Comparison of ENCODE assay signal across 11 cellular contexts in the genomic region with DNA sequence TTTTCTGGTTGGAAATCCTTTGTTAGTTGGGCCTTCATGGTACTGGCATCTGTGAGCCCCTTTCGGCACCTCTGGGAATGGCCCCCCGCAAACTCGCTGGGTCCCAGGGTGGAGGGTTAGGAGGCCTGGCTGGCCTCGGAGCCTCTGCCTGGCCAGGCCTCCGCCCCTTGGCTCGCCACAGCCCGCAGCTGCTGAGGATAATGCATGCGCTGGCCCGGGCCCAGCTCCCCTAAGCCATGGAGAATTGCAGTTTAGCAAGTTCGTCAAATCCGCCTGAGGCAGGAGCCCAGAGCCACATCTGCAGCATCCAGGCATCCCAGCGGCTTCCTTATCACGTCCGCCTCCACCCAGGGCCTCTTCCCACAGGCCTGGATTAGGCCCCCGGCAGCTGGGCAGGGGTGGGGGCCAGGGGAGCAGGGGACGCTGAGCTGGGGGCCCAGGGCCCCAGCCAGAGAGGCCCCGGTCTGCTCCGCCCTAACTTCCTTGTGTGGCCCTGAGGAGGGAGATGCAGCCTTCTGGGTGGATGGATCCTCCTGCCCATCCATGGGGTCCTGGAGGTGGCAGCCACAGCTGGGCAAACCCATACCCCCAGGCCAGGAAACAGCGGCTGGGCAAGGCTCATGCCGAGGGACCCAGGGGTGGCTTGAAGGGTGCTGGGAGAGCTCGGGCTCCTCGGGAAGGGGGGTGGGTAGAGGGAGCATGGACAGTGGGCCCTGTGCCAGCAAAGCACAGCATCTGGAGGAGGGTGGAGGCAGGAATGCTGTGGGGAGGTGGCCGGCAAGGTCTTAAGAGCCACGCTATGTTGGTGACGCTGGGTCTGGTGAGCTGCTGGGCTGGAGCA. TPM values are rescaled to one million over a fixed set of nuclear protein-coding genes. Genes with fewer than 3 reads are reported as not detected.
DNase-seq lines count a peak whose midpoint lies in the region; ATAC-seq, FAIRE-seq and TF ChIP-seq lines count a peak whose summit lies in the region.
"Had no signal": no experiment of that assay in that cellular context is flagged by ENCODE, and none has a peak within 500 bp of the region (broad histone marks: within the 10 kb centered on the region; RNA-seq: fewer than 3 reads in every experiment).

No MANE protein-coding gene starts in this region.

- CTCF ChIA-PET in RWPE1 (lab: Yijun Ruan, JAX), result interaction anchor here (0.5 to 1.6 kb wide), 2 partner anchors 32 to 132 kb away, joined by 3 read pairs; no protein-coding TSS in a partner anchor

- ATAC-seq in GM23338 (peak; percentile 16), HG03469 (IDR thresholded peaks at IDR 0.05; ENCODE audit: unreplicated experiment) (no peak)
- ATAC-seq: activated naive CD4-positive, alpha-beta T cell treated with anti-CD3 and anti-CD28 coated beads, Interleukin-2, amount 50 U/mL, for 72 hours; GM12878 had no signal

- H3K4me3 ChIP-seq in GM23338, result no peak overlapping the region
- H3K4me3 ChIP-seq: GM12878 had no signal

- H3F3A ChIP-seq in GM23338 (replicated peaks; ENCODE audit: low read depth), result no peaks in the 10 kb centered on the region

- H3K9me3 Mint-ChIP-seq in GM23338, result peaks cover 5% of the 10 kb centered on the region; the same call in 2 of the 3 replicates
- H3K9me3 Mint-ChIP-seq: activated naive CD4-positive, alpha-beta T cell treated with anti-CD3 and anti-CD28 coated beads, Interleukin-2, amount 50 U/mL, for 72 hours; stimulated activated naive CD8-positive, alpha-beta T cell treated with anti-CD3 and anti-CD28 coated beads, Interleukin-15, Interleukin-2, amounts not matched to agents 100 ng/mL and 50 ng/mL, for 24 hours had no signal

- H3K4me2 ChIP-seq in GM23338, result no peak overlapping the region

- no peak overlapping the region for H3K27ac Mint-ChIP-seq in GM23338
- H3K27ac Mint-ChIP-seq: activated naive CD4-positive, alpha-beta T cell treated with anti-CD3 and anti-CD28 coated beads, Interleukin-2, amount 50 U/mL, for 72 hours; stimulated activated naive CD8-positive, alpha-beta T cell treated with anti-CD3 and anti-CD28 coated beads, Interleukin-15, Interleukin-2, amounts not matched to agents 100 ng/mL and 50 ng/mL, for 24 hours had no signal

- H3K27me3 Mint-ChIP-seq in GM23338 (ENCODE audit: insufficient read depth, low read depth, poor library complexity), result peaks cover 16% of the 10 kb centered on the region

- H3K36me3 ChIP-seq in GM23338 (ENCODE audit: insufficient read depth), result no peaks in the 10 kb centered on the region

- peaks cover 18% of the 10 kb centered on the region for H3K4me1 Mint-ChIP-seq in GM23338

- 0 out of 2 replicates have a peak, but pooled peaks cover 6% of the 10 kb centered on the region for H3K27me3 ChIP-seq in GM23338 (ENCODE audit: insufficient read depth)

- no peak overlapping the region for H3K4me3 Mint-ChIP-seq in GM23338
- H3K4me3 Mint-ChIP-seq: stimulated activated naive CD8-positive, alpha-beta T cell treated with anti-CD3 and anti-CD28 coated beads, Interleukin-15, Interleukin-2, amounts not matched to agents 100 ng/mL and 50 ng/mL, for 24 hours had no signal

- DNase-seq in GM23338 (ENCODE audit: low spot score) (no peak), RWPE1 (ENCODE audit: low spot score) (no peak), frontal cortex (ENCODE audit: low spot score in 2 of 2) (peak; percentile 46 to 58), posterior cingulate gyrus (peak in 8 of 10 donors; percentile 29 to 94 (median 58)), GOT3 (lab: John Stamatoyannopoulos, UW) (no peak), HTR-8/SVneo (ENCODE audit: insufficient read length, low spot score) (no peak)
- DNase-seq in stimulated activated CD4-positive, alpha-beta T cell treated with anti-CD3 and anti-CD28 coated beads, Interleukin-4, amount 100 ng/mL, for 1 hour, result no peak

- H3K79me2 ChIP-seq in GM23338 (replicated peaks; ENCODE audit: insufficient read depth), result no peaks in the 10 kb centered on the region

- peak overlapping the region; percentile 47; the same call in 1 of the 2 replicates for H2AFZ ChIP-seq in GM23338

- H3K27ac ChIP-seq in GM23338 (ENCODE audit: low read depth) (no peak overlapping the region), RWPE1 (peak overlapping the region; percentile 81)

- H3K9me2 ChIP-seq in GM23338 (ENCODE audit: insufficient read depth), result no peaks in the 10 kb centered on the region

- POLR2A ChIA-PET in RWPE1 (lab: Yijun Ruan, JAX; ENCODE audit: low non-redundant PET), result no interaction called here

- FAIRE-seq in frontal cortex (lab: Jason Lieb, UNC) (no peak), HTR-8/SVneo (lab: Jason Lieb, UNC) (no peak)
- FAIRE-seq: GM12878 had no signal

- no peaks in the 10 kb centered on the region for H3K36me3 Mint-ChIP-seq in GM23338 (ENCODE audit: low read depth)
- H3K36me3 Mint-ChIP-seq: activated naive CD4-positive, alpha-beta T cell treated with anti-CD3 and anti-CD28 coated beads, Interleukin-2, amount 50 U/mL, for 72 hours had no signal

- H4K20me1 ChIP-seq in GM23338 (replicated peaks; ENCODE audit: insufficient read depth), result no peaks in the 10 kb centered on the region

- intact Hi-C loops in posterior cingulate gyrus (cut with DNase I), result no loop called here

- no peaks in the 10 kb centered on the region for H3K4me1 ChIP-seq in GM23338 (ENCODE audit: insufficient read depth)

- TF ChIP-seq CTCF in GM23338 (conservative IDR thresholded peaks at IDR 0.05; ENCODE audit: low read depth in 2 of 2) (no peak), RWPE1 (conservative IDR thresholded peaks at IDR 0.05; ENCODE audit: low read depth) (no peak)

TF ChIP-seq in GM23338, 12 proteins besides CTCF, POLR2A, EP300 and RAD21 (continues in another document):
- TF ChIP-seq ZNF114 (CRISPR knock-in tag; IDR thresholded peaks at IDR 0.05) (no peak), JUNB (IDR thresholded peaks at IDR 0.05; ENCODE audit: unreplicated experiment) (no peak), EZH2 (IDR thresholded peaks at IDR 0.05; ENCODE audit: low read depth, unreplicated experiment) (no peak), STAT1 (IDR thresholded peaks at IDR 0.05; ENCODE audit: unreplicated experiment) (no peak), NANOG (IDR thresholded peaks at IDR 0.05; ENCODE audit: borderline replicate concordance) (no peak), EZH2phosphoT487 (IDR thresholded peaks at IDR 0.05; ENCODE audit: unreplicated experiment) (no peak)
- TF ChIP-seq, protein P1, sequence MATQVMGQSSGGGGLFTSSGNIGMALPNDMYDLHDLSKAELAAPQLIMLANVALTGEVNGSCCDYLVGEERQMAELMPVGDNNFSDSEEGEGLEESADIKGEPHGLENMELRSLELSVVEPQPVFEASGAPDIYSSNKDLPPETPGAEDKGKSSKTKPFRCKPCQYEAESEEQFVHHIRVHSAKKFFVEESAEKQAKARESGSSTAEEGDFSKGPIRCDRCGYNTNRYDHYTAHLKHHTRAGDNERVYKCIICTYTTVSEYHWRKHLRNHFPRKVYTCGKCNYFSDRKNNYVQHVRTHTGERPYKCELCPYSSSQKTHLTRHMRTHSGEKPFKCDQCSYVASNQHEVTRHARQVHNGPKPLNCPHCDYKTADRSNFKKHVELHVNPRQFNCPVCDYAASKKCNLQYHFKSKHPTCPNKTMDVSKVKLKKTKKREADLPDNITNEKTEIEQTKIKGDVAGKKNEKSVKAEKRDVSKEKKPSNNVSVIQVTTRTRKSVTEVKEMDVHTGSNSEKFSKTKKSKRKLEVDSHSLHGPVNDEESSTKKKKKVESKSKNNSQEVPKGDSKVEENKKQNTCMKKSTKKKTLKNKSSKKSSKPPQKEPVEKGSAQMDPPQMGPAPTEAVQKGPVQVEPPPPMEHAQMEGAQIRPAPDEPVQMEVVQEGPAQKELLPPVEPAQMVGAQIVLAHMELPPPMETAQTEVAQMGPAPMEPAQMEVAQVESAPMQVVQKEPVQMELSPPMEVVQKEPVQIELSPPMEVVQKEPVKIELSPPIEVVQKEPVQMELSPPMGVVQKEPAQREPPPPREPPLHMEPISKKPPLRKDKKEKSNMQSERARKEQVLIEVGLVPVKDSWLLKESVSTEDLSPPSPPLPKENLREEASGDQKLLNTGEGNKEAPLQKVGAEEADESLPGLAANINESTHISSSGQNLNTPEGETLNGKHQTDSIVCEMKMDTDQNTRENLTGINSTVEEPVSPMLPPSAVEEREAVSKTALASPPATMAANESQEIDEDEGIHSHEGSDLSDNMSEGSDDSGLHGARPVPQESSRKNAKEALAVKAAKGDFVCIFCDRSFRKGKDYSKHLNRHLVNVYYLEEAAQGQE (IDR thresholded peaks at IDR 0.05; ENCODE audit: unreplicated experiment), result no peak
- TF ChIP-seq, protein P2, sequence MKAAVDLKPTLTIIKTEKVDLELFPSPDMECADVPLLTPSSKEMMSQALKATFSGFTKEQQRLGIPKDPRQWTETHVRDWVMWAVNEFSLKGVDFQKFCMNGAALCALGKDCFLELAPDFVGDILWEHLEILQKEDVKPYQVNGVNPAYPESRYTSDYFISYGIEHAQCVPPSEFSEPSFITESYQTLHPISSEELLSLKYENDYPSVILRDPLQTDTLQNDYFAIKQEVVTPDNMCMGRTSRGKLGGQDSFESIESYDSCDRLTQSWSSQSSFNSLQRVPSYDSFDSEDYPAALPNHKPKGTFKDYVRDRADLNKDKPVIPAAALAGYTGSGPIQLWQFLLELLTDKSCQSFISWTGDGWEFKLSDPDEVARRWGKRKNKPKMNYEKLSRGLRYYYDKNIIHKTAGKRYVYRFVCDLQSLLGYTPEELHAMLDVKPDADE (IDR thresholded peaks at IDR 0.05), result no peak

RNA-seq across cellular contexts. Expression of a gene that starts 48.5 kb away (rescaled TPM):
- total RNA-seq in GM23338 (2014; rRNA removed; shearing (Covaris generic)), result 0.54 and 1.1 TPM in 2 replicates
- 0.70 and 1.2 TPM in 2 replicates for polyA plus RNA-seq in GM23338 (2016; fragmentation: Nextera tagmentation; extraction: Ambion mirVana)
- total RNA-seq in frontal cortex, result not detected
- total RNA-seq: activated naive CD4-positive, alpha-beta T cell treated with anti-CD3 and anti-CD28 coated beads, Interleukin-2, amount 50 U/mL, for 72 hours had no signal
- polyA plus RNA-seq: GM12878 had no signal

Comparison
In these comparisons a context has a peak if more than half of its experiments do, and no peak if none do; other contexts are left out.
1. DNase-seq: peak in frontal cortex (2 of 2) and posterior cingulate gyrus (8 of 10); none in GM23338 (single experiment), RWPE1 (single experiment), GOT3 (single experiment), HTR-8/SVneo (single experiment) and stimulated activated CD4-positive, alpha-beta T cell treated with anti-CD3 and anti-CD28 coated beads, Interleukin-4, amount 100 ng/mL, for 1 hour (single experiment).